Comparison of ENCODE assay signal across 11 cellular contexts in genomic region chr11:102757823-102758549, GRCh38. TPM values are rescaled to one million over a fixed set of nuclear protein-coding genes. Genes with fewer than 3 reads are reported as not detected.
DNase-seq lines count a peak whose midpoint lies in the region; ATAC-seq, FAIRE-seq and TF ChIP-seq lines count a peak whose summit lies in the region.
"Had no signal": no experiment of that assay in that cellular context is flagged by ENCODE, and none has a peak within 500 bp of the region (broad histone marks: within the 10 kb centered on the region; RNA-seq: fewer than 3 reads in every experiment).

No MANE protein-coding gene starts in this region.

- no peak overlapping the region for H3K4me3 Mint-ChIP-seq in T-helper 17 cell

- H3K4me1 ChIP-seq in osteoblast (ENCODE audit: insufficient read depth, low read length), result peaks cover 23% of the 10 kb centered on the region
- H3K4me1 ChIP-seq: ascending aorta had no signal

- H3K27me3 ChIP-seq in osteoblast (ENCODE audit: insufficient read depth, low read length), result peaks cover 42% of the 10 kb centered on the region
- H3K27me3 ChIP-seq: ascending aorta had no signal

- H3K79me2 ChIP-seq in osteoblast (ENCODE audit: insufficient read depth, low read length), result no peaks in the 10 kb centered on the region

- H3K27me3 Mint-ChIP-seq in T-helper 17 cell, result peaks cover 54% of the 10 kb centered on the region

- DNase-seq in HCEC 1CT (peak; percentile 76), RCC 7860 (ENCODE audit: low spot score) (peak; percentile 81), epithelial cell of esophagus (ENCODE audit: low read depth) (peak; percentile 90), osteoblast (ENCODE audit: insufficient read length, low spot score, missing footprints) (peak; percentile 54), activated T-cell treated with anti-CD3 and anti-CD28 coated beads for 4 hours (no peak), NCI-H526 (lab: John Stamatoyannopoulos, UW) (no peak), T-helper 17 cell (no peak)
- DNase-seq: DMS79, NCI-H446 treated with DMSO at 0.1 percent for 48 hours, T-helper 1 cell had no signal

- ATAC-seq in T-helper 17 cell, result no peak

- FAIRE-seq in RCC 7860 (lab: Jason Lieb, UNC), result peak; percentile 11

- no peaks in the 10 kb centered on the region for H3K9me3 ChIP-seq in osteoblast (ENCODE audit: low read depth, low read length)
- H3K9me3 ChIP-seq in T-helper 17 cell (ENCODE audit: control insufficient read depth, low read length, poor library complexity, severe bottlenecking), result no peaks in the 10 kb centered on the region
- H3K9me3 ChIP-seq: ascending aorta had no signal

- H3K4me3 ChIP-seq in epithelial cell of esophagus (ENCODE audit: low read length) (no peak overlapping the region), osteoblast (ENCODE audit: insufficient read depth, low read length) (no peak overlapping the region)
- H3K4me3 ChIP-seq: ascending aorta had no signal

- no peak overlapping the region for H3K27ac Mint-ChIP-seq in T-helper 17 cell

- no peak for TF ChIP-seq CTCF in epithelial cell of esophagus (IDR thresholded peaks at IDR 0.05; ENCODE audit: insufficient read depth, low read depth, low read length, missing control alignments)
- TF ChIP-seq CTCF in osteoblast (IDR thresholded peaks at IDR 0.05; ENCODE audit: extremely low read depth, low read depth, low read length), result no peak

- no peak overlapping the region for H3K4me2 ChIP-seq in osteoblast (ENCODE audit: insufficient read depth, low read length)

- peaks cover 4% of the 10 kb centered on the region for H3K4me1 Mint-ChIP-seq in T-helper 17 cell

- no peak overlapping the region for H2AFZ ChIP-seq in osteoblast (ENCODE audit: low read length)

- H3K27ac ChIP-seq in osteoblast (ENCODE audit: low read depth, low read length), result no peak overlapping the region
- H3K27ac ChIP-seq: ascending aorta had no signal

- H4K20me1 ChIP-seq in osteoblast (ENCODE audit: insufficient read depth, low read length), result no peaks in the 10 kb centered on the region

- H3K36me3 Mint-ChIP-seq in T-helper 17 cell (ENCODE audit: low read depth), result peaks cover 2% of the 10 kb centered on the region

- no peaks in the 10 kb centered on the region for H3K36me3 ChIP-seq in osteoblast (ENCODE audit: insufficient read depth, low read length)
- H3K36me3 ChIP-seq: ascending aorta had no signal

RNA-seq across cellular contexts. Expression of gene MMP10, which starts 22.4 kb away (rescaled TPM):
- not detected in 2 replicates for total RNA-seq in osteoblast
- total RNA-seq in T-helper 17 cell, result not detected
- total RNA-seq: ascending aorta had no signal

RNA-seq across cellular contexts. Expression of gene MMP8, which starts 33.2 kb away (rescaled TPM):
- total RNA-seq in osteoblast, result under 0.01 TPM in 1 of 2 replicates, not detected in the other
- not detected for total RNA-seq in T-helper 17 cell
- total RNA-seq: ascending aorta had no signal

RNA-seq across cellular contexts. Expression of gene MMP1, which starts 40.0 kb away (rescaled TPM):
- total RNA-seq in osteoblast (0.72 and 1.5 TPM in 2 replicates), T-helper 17 cell (under 1 TPM in 1 of 2 donors, not detected in 1; 0.16 TPM)
- total RNA-seq: ascending aorta had no signal

RNA-seq across cellular contexts. Expression of gene MMP27, which starts 52.4 kb away (rescaled TPM):
- total RNA-seq in osteoblast, result not detected in 2 replicates
- total RNA-seq in T-helper 17 cell, result not detected
- total RNA-seq: ascending aorta had no signal

Comparison
In these comparisons a context has a peak if more than half of its experiments do, and no peak if none do; other contexts are left out.
1. DNase-seq: peak in HCEC 1CT (single experiment), RCC 7860 (single experiment), epithelial cell of esophagus (single experiment) and osteoblast (single experiment); none in activated T-cell treated with anti-CD3 and anti-CD28 coated beads for 4 hours (single experiment), NCI-H526 (0 of 2) and T-helper 17 cell (0 of 3).